In genomic region chr19:30227071-30227621, GRCh38 we compare ENCODE assay signal across 8 cellular contexts.
DNase-seq lines count a peak whose midpoint lies in the region; ATAC-seq, FAIRE-seq and TF ChIP-seq lines count a peak whose summit lies in the region.

No MANE protein-coding gene starts in this region.

- peak overlapping the region; percentile 62 for H2AFZ ChIP-seq in smooth muscle cell (ENCODE audit: low read depth)

- H3K27ac ChIP-seq in iPS DF 6.9 (ENCODE audit: low read length) (no peak overlapping the region), smooth muscle cell (ENCODE audit: low read depth) (no peak overlapping the region)

- DNase-seq in Right ventricle myocardium inferior (ENCODE audit: missing footprints) (peak; percentile 30), cardiac septum (ENCODE audit: low spot score) (no peak), iPS DF 6.9 (ENCODE audit: low read depth, low spot score) (no peak), smooth muscle cell (lab: John Stamatoyannopoulos, UW; ENCODE audit: unreplicated experiment) (no peak), T-helper 9 cell (no peak), D721Med (ENCODE audit: insufficient read length, low spot score) (no peak), NCI-H345 treated with DMSO at 0.1 percent for 48 hours (lab: John Stamatoyannopoulos, UW; ENCODE audit: unreplicated experiment) (no peak)
- no peak for DNase-seq in activated CD4-positive, alpha-beta memory T cell treated with anti-CD3 and anti-CD28 coated beads, Interleukin-2, amount 10 ng/mL, durations not matched to agents 7 days and 5 days

- H3K27ac Mint-ChIP-seq in activated CD4-positive, alpha-beta memory T cell treated with anti-CD3 and anti-CD28 coated beads, Interleukin-2, amount 10 ng/mL, durations not matched to agents 7 days and 5 days: peak overlapping the region; percentile 40

- H3K9me3 ChIP-seq in iPS DF 6.9 (ENCODE audit: control insufficient read depth, insufficient read depth, low read length): no peaks in the 10 kb centered on the region
- no peaks in the 10 kb centered on the region for H3K9me3 ChIP-seq in smooth muscle cell (replicated peaks; ENCODE audit: low read depth)

- H3K4me3 Mint-ChIP-seq in activated CD4-positive, alpha-beta memory T cell treated with anti-CD3 and anti-CD28 coated beads, Interleukin-2, amount 10 ng/mL, durations not matched to agents 7 days and 5 days: peak overlapping the region; percentile 74

- peaks cover 23% of the 10 kb centered on the region for H3K4me1 Mint-ChIP-seq in activated CD4-positive, alpha-beta memory T cell treated with anti-CD3 and anti-CD28 coated beads, Interleukin-2, amount 10 ng/mL, durations not matched to agents 7 days and 5 days

- H3K36me3 Mint-ChIP-seq in activated CD4-positive, alpha-beta memory T cell treated with anti-CD3 and anti-CD28 coated beads, Interleukin-2, amount 10 ng/mL, durations not matched to agents 7 days and 5 days (ENCODE audit: low read depth): peaks cover 10% of the 10 kb centered on the region

- no peaks in the 10 kb centered on the region for H3K79me2 ChIP-seq in smooth muscle cell (ENCODE audit: low read depth)

- intact Hi-C loops in Right ventricle myocardium inferior (cut with DNase I): no loop called here
- intact Hi-C loops in cardiac septum (cut with DNase I): loop anchor here (5.0 to 10.0 kb wide), 3 partner anchors 160 to 352 kb away; no protein-coding TSS in a partner anchor

- ATAC-seq in Right ventricle myocardium inferior: no peak

- H3F3A ChIP-seq in smooth muscle cell (ENCODE audit: low read depth): no peaks in the 10 kb centered on the region

- no peak for FAIRE-seq in D721Med (lab: Jason Lieb, UNC)

- H3K4me3 ChIP-seq in iPS DF 6.9 (ENCODE audit: low read length) (peak overlapping the region; percentile 47; the same call in 1 of the 2 replicates), smooth muscle cell (peak overlapping the region; percentile 56)

- H3K36me3 ChIP-seq in iPS DF 6.9 (ENCODE audit: control insufficient read depth, insufficient read depth, low read length): no peaks in the 10 kb centered on the region
- H3K36me3 ChIP-seq in smooth muscle cell (ENCODE audit: low read depth): no peaks in the 10 kb centered on the region

- POLR2A ChIA-PET in activated CD4-positive, alpha-beta memory T cell treated with anti-CD3 and anti-CD28 coated beads, Interleukin-2, amount 10 ng/mL, durations not matched to agents 7 days and 5 days (lab: Charles Lee): no interaction called here

- CTCF ChIA-PET in activated CD4-positive, alpha-beta memory T cell treated with anti-CD3 and anti-CD28 coated beads, Interleukin-2, amount 10 ng/mL, durations not matched to agents 7 days and 5 days (lab: Charles Lee): no interaction called here

- no CpG with 5 or more reads among the region's 32 CpGs for WGBS in iPS DF 6.9 (ENCODE audit: insufficient coverage, insufficient read length)
- 3% methylated on average over 11 of the region's 32 CpGs for WGBS in smooth muscle cell (ENCODE audit: low lambda C conversion rate)

- H4K20me1 ChIP-seq in smooth muscle cell (ENCODE audit: low read depth): no peaks in the 10 kb centered on the region

- H3K27me3 ChIP-seq in iPS DF 6.9 (ENCODE audit: control insufficient read depth, insufficient read depth, low read length): peaks cover 59% of the 10 kb centered on the region
- H3K27me3 ChIP-seq in smooth muscle cell (ENCODE audit: low read depth): peaks cover 73% of the 10 kb centered on the region

- peak overlapping the region; percentile 89 for H3K4me2 ChIP-seq in smooth muscle cell

- H3K4me1 ChIP-seq in iPS DF 6.9 (ENCODE audit: control insufficient read depth, insufficient read depth, low read length): no peaks in the 10 kb centered on the region; the same call in 1 of the 2 replicates
- H3K4me1 ChIP-seq in smooth muscle cell (ENCODE audit: low read depth): peaks cover 41% of the 10 kb centered on the region

- peaks cover 74% of the 10 kb centered on the region for H3K27me3 Mint-ChIP-seq in activated CD4-positive, alpha-beta memory T cell treated with anti-CD3 and anti-CD28 coated beads, Interleukin-2, amount 10 ng/mL, durations not matched to agents 7 days and 5 days

- no peak overlapping the region for H3K9ac ChIP-seq in smooth muscle cell (ENCODE audit: low read depth)

- no peaks in the 10 kb centered on the region for H3K9me3 Mint-ChIP-seq in activated CD4-positive, alpha-beta memory T cell treated with anti-CD3 and anti-CD28 coated beads, Interleukin-2, amount 10 ng/mL, durations not matched to agents 7 days and 5 days

- no peak for TF ChIP-seq CTCF in smooth muscle cell (IDR thresholded peaks at IDR 0.05; ENCODE audit: borderline replicate concordance, insufficient read depth, poor library complexity, severe bottlenecking)
- no peak for TF ChIP-seq CTCF in D721Med (IDR thresholded peaks at IDR 0.05; ENCODE audit: insufficient read depth, missing control alignments)
